Comparison of ENCODE assay signal across 8 cellular contexts in the genomic region with DNA sequence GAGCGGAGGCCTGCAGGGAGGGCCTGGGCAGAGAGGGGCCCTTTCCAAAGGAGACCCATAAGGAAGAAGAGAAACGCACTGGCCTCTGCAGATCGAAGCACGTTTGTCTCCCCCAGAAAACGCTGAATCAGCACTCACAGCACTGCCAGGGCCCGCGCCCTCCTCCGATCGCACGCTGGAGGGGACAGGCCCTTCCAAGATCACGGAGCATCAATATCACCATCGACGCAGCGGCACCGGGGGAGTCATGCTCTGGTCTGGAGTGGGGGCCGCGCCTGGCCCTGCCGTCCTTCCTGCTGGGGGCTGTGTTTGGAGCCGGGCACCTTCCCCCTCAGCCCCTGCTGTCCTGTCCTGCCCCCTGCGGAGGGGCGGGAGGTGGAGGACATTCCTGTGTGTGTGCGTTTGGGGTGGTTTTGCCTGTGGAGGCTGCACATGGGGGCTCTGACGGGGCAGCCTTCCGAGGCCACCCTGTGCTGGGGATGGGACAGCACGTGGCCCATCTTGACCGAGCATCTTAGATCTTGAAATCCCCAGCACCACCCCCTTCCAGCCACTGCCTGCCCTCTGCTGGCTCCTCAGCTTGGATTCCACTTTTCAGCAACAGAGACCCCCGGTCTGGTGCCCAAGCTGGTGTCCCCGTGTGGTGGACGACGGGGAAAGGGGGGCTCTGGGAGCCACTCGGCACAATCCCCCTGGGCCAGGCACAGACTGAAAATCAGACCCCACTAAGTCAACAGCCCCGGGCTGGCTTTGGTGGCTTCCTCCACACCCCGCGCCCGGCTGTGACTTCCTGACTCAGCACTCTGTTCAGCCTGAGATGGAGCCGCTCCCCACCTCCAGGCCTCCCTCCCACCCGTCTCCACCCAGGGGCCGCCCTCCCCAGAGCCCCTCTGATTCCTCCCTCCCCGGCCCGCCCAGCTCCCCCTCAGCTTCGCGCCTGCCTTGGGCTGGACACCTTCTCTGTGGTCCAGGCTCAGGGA. TPM values are rescaled to one million over a fixed set of nuclear protein-coding genes. Genes with fewer than 3 reads are reported as not detected.
A peak's percentile ranks its signal among the peaks of the same experiment; 100 is the strongest.
DNase-seq lines count a peak whose midpoint lies in the region; ATAC-seq and TF ChIP-seq lines count a peak whose summit lies in the region.

No MANE protein-coding gene starts in this region.

- H3K4me1 ChIP-seq in heart right ventricle = peaks cover 24 to 67% (median 53%) of the 10 kb centered on the region in 9 donors

- no peaks in the 10 kb centered on the region for H3K9me3 Mint-ChIP-seq in activated T-helper 1 cell treated with anti-CD3 and anti-CD28 coated beads, Interleukin-12 subunit alpha, Interleukin-12 subunit beta, Interleukin-2, Interleukin-4 antibody, amounts not matched to agents 30 ng/mL and 10 ng/mL and 1 ng/mL, durations not matched to agents 14 hours and 24 hours and 36 hours

- peaks cover 0 to 5% (median 0%) of the 10 kb centered on the region in 7 donors for H3K27me3 ChIP-seq in heart right ventricle

- WGBS in heart right ventricle, 2 donors = 24 to 29% methylated on average over 42 of the region's 42 CpGs

- H3K27ac ChIP-seq in heart right ventricle (peak overlapping the region in 9 of 10 donors; percentile 17 to 91 (median 79)), skin epidermis (peak overlapping the region in 20 of 21 experiments; percentile 13 to 97 (median 87))

- ATAC-seq in HG03045 (IDR thresholded peaks at IDR 0.05; ENCODE audit: unreplicated experiment) (peak; percentile 7), heart right ventricle (peak in 4 of 8 donors; percentile 3 to 5 (median 4)), HG03565 (IDR thresholded peaks at IDR 0.05; ENCODE audit: unreplicated experiment) (no peak)

- DNase-seq in DMS53 treated with DMSO at 0.1 percent for 48 hours (lab: John Stamatoyannopoulos, UW; ENCODE audit: unreplicated experiment) (peak; percentile 58), heart right ventricle (peak in 1 of 2 donors; percentile 44), HuH-7.5 (ENCODE audit: low spot score) (no peak), NCI-H1436 treated with DMSO at 0.1 percent for 48 hours (lab: John Stamatoyannopoulos, UW) (no peak)
- no peak for DNase-seq in activated T-helper 1 cell treated with anti-CD3 and anti-CD28 coated beads, Interleukin-12 subunit alpha, Interleukin-12 subunit beta, Interleukin-2, Interleukin-4 antibody, amounts not matched to agents 30 ng/mL and 10 ng/mL and 1 ng/mL, durations not matched to agents 14 hours and 24 hours and 36 hours (ENCODE audit: low spot score)

- H3K27me3 Mint-ChIP-seq in activated T-helper 1 cell treated with anti-CD3 and anti-CD28 coated beads, Interleukin-12 subunit alpha, Interleukin-12 subunit beta, Interleukin-2, Interleukin-4 antibody, amounts not matched to agents 30 ng/mL and 10 ng/mL and 1 ng/mL, durations not matched to agents 14 hours and 24 hours and 36 hours (ENCODE audit: insufficient read depth) = no peaks in the 10 kb centered on the region

- H3K4me3 Mint-ChIP-seq in activated T-helper 1 cell treated with anti-CD3 and anti-CD28 coated beads, Interleukin-12 subunit alpha, Interleukin-12 subunit beta, Interleukin-2, Interleukin-4 antibody, amounts not matched to agents 30 ng/mL and 10 ng/mL and 1 ng/mL, durations not matched to agents 14 hours and 24 hours and 36 hours = peak overlapping the region; percentile 85

- peak in 5 of 9 donors; percentile 21 to 37 (median 27) for TF ChIP-seq CTCF in heart right ventricle (IDR thresholded peaks at IDR 0.05)

- intact Hi-C loops in activated T-helper 1 cell treated with anti-CD3 and anti-CD28 coated beads, Interleukin-12 subunit alpha, Interleukin-12 subunit beta, Interleukin-2, Interleukin-4 antibody, amounts not matched to agents 30 ng/mL and 10 ng/mL and 1 ng/mL, durations not matched to agents 14 hours and 24 hours and 36 hours (cut with micrococcal nuclease) = loop anchor here (10.0 kb wide), 1 partner anchor 606 kb away; a partner anchor contains a TSS
- intact Hi-C loops in heart right ventricle (cut with DNase I) = no loop called here

- H3K4me1 Mint-ChIP-seq in activated T-helper 1 cell treated with anti-CD3 and anti-CD28 coated beads, Interleukin-12 subunit alpha, Interleukin-12 subunit beta, Interleukin-2, Interleukin-4 antibody, amounts not matched to agents 30 ng/mL and 10 ng/mL and 1 ng/mL, durations not matched to agents 14 hours and 24 hours and 36 hours (ENCODE audit: low read depth) = peaks cover 44% of the 10 kb centered on the region

- H3K4me3 ChIP-seq in heart right ventricle (peak overlapping the region in 9 of 10 donors; percentile 18 to 51 (median 44)), skin epidermis (peak overlapping the region; percentile 20 to 42 (median 30))

- H3K9me3 ChIP-seq in heart right ventricle = no peaks in the 10 kb centered on the region

- peaks cover 0 to 18% (median 0%) of the 10 kb centered on the region in 9 donors for H3K36me3 ChIP-seq in heart right ventricle

- H3K27ac Mint-ChIP-seq in activated T-helper 1 cell treated with anti-CD3 and anti-CD28 coated beads, Interleukin-12 subunit alpha, Interleukin-12 subunit beta, Interleukin-2, Interleukin-4 antibody, amounts not matched to agents 30 ng/mL and 10 ng/mL and 1 ng/mL, durations not matched to agents 14 hours and 24 hours and 36 hours = peak overlapping the region; percentile 84

- peaks cover 7% of the 10 kb centered on the region for H3K36me3 Mint-ChIP-seq in activated T-helper 1 cell treated with anti-CD3 and anti-CD28 coated beads, Interleukin-12 subunit alpha, Interleukin-12 subunit beta, Interleukin-2, Interleukin-4 antibody, amounts not matched to agents 30 ng/mL and 10 ng/mL and 1 ng/mL, durations not matched to agents 14 hours and 24 hours and 36 hours (ENCODE audit: low read depth)

RNA-seq across cellular contexts. Expression of a gene that starts 8.3 kb away (rescaled TPM):
- total RNA-seq in activated T-helper 1 cell treated with anti-CD3 and anti-CD28 coated beads, Interleukin-12 subunit alpha, Interleukin-12 subunit beta, Interleukin-2, Interleukin-4 antibody, amounts not matched to agents 30 ng/mL and 10 ng/mL and 1 ng/mL, durations not matched to agents 14 hours and 24 hours and 36 hours = 50.1 and 51.5 TPM in 2 replicates
- total RNA-seq in heart right ventricle = 10 to 100 TPM; 12.7 to 24.3 (median 15.4) TPM
- 10 to 100 TPM in 1 of 2 donors, 1 to 10 TPM in 1; 9.7 to 26.4 TPM for polyA plus RNA-seq in heart right ventricle

RNA-seq across cellular contexts. Expression of a gene that starts 15.3 kb away (rescaled TPM):
- 3.7 and 4.0 TPM in 2 replicates for total RNA-seq in activated T-helper 1 cell treated with anti-CD3 and anti-CD28 coated beads, Interleukin-12 subunit alpha, Interleukin-12 subunit beta, Interleukin-2, Interleukin-4 antibody, amounts not matched to agents 30 ng/mL and 10 ng/mL and 1 ng/mL, durations not matched to agents 14 hours and 24 hours and 36 hours
- total RNA-seq in heart right ventricle = 10 to 100 TPM; 32.0 to 55.1 (median 41.1) TPM
- polyA plus RNA-seq in heart right ventricle = 10 to 100 TPM; 15.6 to 16.5 TPM
